ENCODE assay signal across 10 cellular contexts in the genomic region with DNA sequence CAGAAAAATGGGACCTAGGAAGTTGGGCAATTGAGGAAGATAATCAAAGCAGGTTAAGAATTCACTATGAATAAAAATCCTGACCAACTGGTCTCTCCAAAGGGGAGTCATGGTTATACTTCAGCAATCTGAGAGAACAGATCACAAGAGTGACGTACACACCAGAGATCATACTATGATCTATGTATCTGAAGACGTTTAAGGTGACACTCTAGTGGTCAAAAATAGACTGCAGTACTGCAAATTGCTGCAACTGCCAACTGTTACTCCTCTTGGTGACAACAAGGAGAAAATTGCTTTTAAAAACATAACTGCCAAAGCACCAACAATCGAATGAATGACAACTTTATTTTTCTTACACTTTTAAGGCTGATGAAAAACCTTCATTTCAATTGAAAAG. TPM values are rescaled to one million over a fixed set of nuclear protein-coding genes. Genes with fewer than 3 reads are reported as not detected.
DNase-seq lines count a peak whose midpoint lies in the region; ATAC-seq and TF ChIP-seq lines count a peak whose summit lies in the region.
"Had no signal": no experiment of that assay in that cellular context is flagged by ENCODE, and none has a peak within 500 bp of the region (broad histone marks: within the 10 kb centered on the region; RNA-seq: fewer than 3 reads in every experiment).

No MANE protein-coding gene starts in this region.

- peak; percentile 68 for ATAC-seq in esophagus mucosa
- no peak for ATAC-seq in GM18867 (IDR thresholded peaks at IDR 0.05; ENCODE audit: unreplicated experiment)
- no peak for ATAC-seq in GM21381 (IDR thresholded peaks at IDR 0.05; ENCODE audit: unreplicated experiment)
- ATAC-seq: right cardiac atrium had no signal

- H3K36me3 ChIP-seq in GM06990 (ENCODE audit: control insufficient read depth, insufficient read depth, low read length): peaks cover 7% of the 10 kb centered on the region

- H3K4me3 ChIP-seq in GM06990 (replicated peaks; ENCODE audit: low read depth, low read length): no peak overlapping the region

- in situ Hi-C loops in ACHN (cut with HindIII; ENCODE audit: low pct_ligation_motif_present, low pct_unique_long_range_greater_than_20kb, low sequenced_read_pairs): loop anchor here (25.0 kb wide), 1 partner anchor 102 kb away; no protein-coding TSS in a partner anchor

- H3K27me3 ChIP-seq in GM06990 (replicated peaks; ENCODE audit: control insufficient read depth, insufficient read depth, low read length): no peaks in the 10 kb centered on the region

- DNase-seq in ACHN (peak; percentile 36), GM06990 (ENCODE audit: extremely low read depth, insufficient read length) (no peak), NCI-H2227 treated with DMSO at 0.1 percent for 48 hours (lab: John Stamatoyannopoulos, UW) (peak; percentile 5), NCI-H446 treated with DMSO at 0.1 percent for 48 hours (lab: John Stamatoyannopoulos, UW) (no peak), NCI-H1436 treated with DMSO at 0.1 percent for 48 hours (lab: John Stamatoyannopoulos, UW) (no peak)
- DNase-seq: NCI-H1105 treated with DMSO at 0.1 percent for 48 hours, right cardiac atrium had no signal

- TF ChIP-seq CTCF in GM06990 (IDR thresholded peaks at IDR 0.05; ENCODE audit: insufficient read depth, low read length, poor library complexity, severe bottlenecking): peak; percentile 39

RNA-seq across cellular contexts. Expression of a gene that starts 4.9 kb away (rescaled TPM):
- total RNA-seq in esophagus mucosa: 15.6 TPM

RNA-seq across cellular contexts. Expression of a gene that starts 4.9 kb away (rescaled TPM):
- total RNA-seq in esophagus mucosa: 49.7 TPM

RNA-seq across cellular contexts. Expression of a gene that starts 5.2 kb away (rescaled TPM):
- 14.0 TPM for total RNA-seq in esophagus mucosa

RNA-seq across cellular contexts. Expression of a gene that starts 31.8 kb away (rescaled TPM):
- total RNA-seq in esophagus mucosa: 5.2 TPM

RNA-seq across cellular contexts. Expression of a gene that starts 50.5 kb away (rescaled TPM):
- 25.7 TPM for total RNA-seq in esophagus mucosa

Comparison
In these comparisons a context has a peak if more than half of its experiments do, and no peak if none do; other contexts are left out.
1. DNase-seq: peak in ACHN (single experiment) and NCI-H2227 treated with DMSO at 0.1 percent for 48 hours (single experiment); none in GM06990 (single experiment), NCI-H446 treated with DMSO at 0.1 percent for 48 hours (single experiment) and NCI-H1436 treated with DMSO at 0.1 percent for 48 hours (single experiment).